9 cellular contexts compared by ENCODE assay signal in genomic region chr1:222618880-222619321, GRCh38. TPM values are rescaled to one million over a fixed set of nuclear protein-coding genes. Genes with fewer than 3 reads are reported as not detected.
DNase-seq lines count a peak whose midpoint lies in the region; ATAC-seq, FAIRE-seq and TF ChIP-seq lines count a peak whose summit lies in the region.
"Had no signal": no experiment of that assay in that cellular context is flagged by ENCODE, and none has a peak within 500 bp of the region (broad histone marks: within the 10 kb centered on the region; RNA-seq: fewer than 3 reads in every experiment).

No MANE protein-coding gene starts in this region.

- H3K4me3 ChIP-seq in astrocyte (ENCODE audit: insufficient read depth, low read depth, low read length) (peak overlapping the region; percentile 86), iPS DF 6.9 (ENCODE audit: low read length) (peak overlapping the region; percentile 99; the same call in 1 of the 2 replicates), retinal pigment epithelial cell (ENCODE audit: low read length) (peak overlapping the region; percentile 86)

- H3K36me3 ChIP-seq in astrocyte (ENCODE audit: insufficient read depth, low read length) (peaks cover 8% of the 10 kb centered on the region), iPS DF 6.9 (ENCODE audit: control insufficient read depth, insufficient read depth, low read length) (no peaks in the 10 kb centered on the region)

- no CpG with 5 or more reads among the region's 17 CpGs for WGBS in iPS DF 6.9 (ENCODE audit: insufficient coverage, insufficient read length)

- H2AFZ ChIP-seq in astrocyte (ENCODE audit: low read depth, low read length) = peak overlapping the region; percentile 73

- FAIRE-seq in astrocyte (lab: Jason Lieb, UNC) = no peak
- FAIRE-seq: GM18507 had no signal

- peaks cover 35% of the 10 kb centered on the region for H3K79me2 ChIP-seq in astrocyte (ENCODE audit: insufficient read depth, low read length)

- TF ChIP-seq CTCF in astrocyte (IDR thresholded peaks at IDR 0.05; ENCODE audit: insufficient read depth, low read depth, low read length) (no peak), retinal pigment epithelial cell (conservative IDR thresholded peaks at IDR 0.05; ENCODE audit: low read depth, low read length) (no peak)

- H3K27me3 ChIP-seq in astrocyte (ENCODE audit: insufficient read depth, low read length) = peaks cover 4% of the 10 kb centered on the region
- H3K27me3 ChIP-seq in iPS DF 6.9 (ENCODE audit: control insufficient read depth, insufficient read depth, low read length) = no peaks in the 10 kb centered on the region

- peaks cover 25% of the 10 kb centered on the region for H3K4me1 Mint-ChIP-seq in activated CD4-positive, alpha-beta T cell treated with anti-CD3 and anti-CD28 coated beads, Interleukin-2, amount 10 ng/mL, durations not matched to agents 7 days and 5 days
- H3K4me1 Mint-ChIP-seq in astrocyte (ENCODE audit: low read depth, unreplicated experiment) = peaks cover 3% of the 10 kb centered on the region

- POLR2A ChIA-PET in activated CD4-positive, alpha-beta T cell treated with anti-CD3 and anti-CD28 coated beads, Interleukin-2, amount 10 ng/mL, durations not matched to agents 7 days and 5 days (lab: Charles Lee) = no interaction called here

- H3K9me3 ChIP-seq in astrocyte (ENCODE audit: insufficient read depth, low read depth, low read length) = no peaks in the 10 kb centered on the region
- no peaks in the 10 kb centered on the region for H3K9me3 ChIP-seq in iPS DF 6.9 (ENCODE audit: control insufficient read depth, insufficient read depth, low read length)

- H3K4me2 ChIP-seq in astrocyte (ENCODE audit: low read length) = peak overlapping the region; percentile 99

- H3K27ac Mint-ChIP-seq in activated CD4-positive, alpha-beta T cell treated with anti-CD3 and anti-CD28 coated beads, Interleukin-2, amount 10 ng/mL, durations not matched to agents 7 days and 5 days = peak overlapping the region; percentile 84
- peak overlapping the region; percentile 50 for H3K27ac Mint-ChIP-seq in astrocyte (ENCODE audit: unreplicated experiment)

- peak overlapping the region; percentile 72 for H3K27ac ChIP-seq in astrocyte (ENCODE audit: low read depth, low read length)
- H3K27ac ChIP-seq in iPS DF 6.9 (ENCODE audit: low read length) = no peak overlapping the region

- DNase-seq in activated CD4-positive, alpha-beta T cell treated with anti-CD3 and anti-CD28 coated beads, Interleukin-2, amount 10 ng/mL, durations not matched to agents 7 days and 5 days = peak; percentile 16
- no peak for DNase-seq in activated CD4-positive, alpha-beta T cell treated with anti-CD3 and anti-CD28 coated beads, Interleukin-2, amount 50 U/mL, for 4 hours
- DNase-seq in NCI-H526 treated with DMSO at 0.1 percent for 48 hours (lab: John Stamatoyannopoulos, UW) (peak; percentile 0), astrocyte (ENCODE audit: low read depth) (peak; percentile 23), iPS DF 6.9 (ENCODE audit: low read depth, low spot score) (no peak), retinal pigment epithelial cell (ENCODE audit: low read depth) (no peak), NCI-H2171 treated with DMSO at 0.1 percent for 48 hours (lab: John Stamatoyannopoulos, UW) (no peak)

- no peaks in the 10 kb centered on the region for H3K9me3 Mint-ChIP-seq in activated CD4-positive, alpha-beta T cell treated with anti-CD3 and anti-CD28 coated beads, Interleukin-2, amount 10 ng/mL, durations not matched to agents 7 days and 5 days
- peaks cover 2% of the 10 kb centered on the region for H3K9me3 Mint-ChIP-seq in astrocyte (ENCODE audit: unreplicated experiment)

- H3K27me3 Mint-ChIP-seq in activated CD4-positive, alpha-beta T cell treated with anti-CD3 and anti-CD28 coated beads, Interleukin-2, amount 10 ng/mL, durations not matched to agents 7 days and 5 days = peaks cover 17% of the 10 kb centered on the region
- peaks cover 4% of the 10 kb centered on the region for H3K27me3 Mint-ChIP-seq in astrocyte (ENCODE audit: low read depth, unreplicated experiment)

- H4K20me1 ChIP-seq in astrocyte (ENCODE audit: insufficient read depth, low read length) = peaks cover 11% of the 10 kb centered on the region

- CTCF ChIA-PET in activated CD4-positive, alpha-beta T cell treated with anti-CD3 and anti-CD28 coated beads, Interleukin-2, amount 10 ng/mL, durations not matched to agents 7 days and 5 days (lab: Charles Lee) = interaction anchor here (0.6 to 1.7 kb wide), 6 partner anchors 10 to 154 kb away, joined by 3 to 5 read pairs (median 3); no protein-coding TSS in a partner anchor

- H3K9ac ChIP-seq in astrocyte (ENCODE audit: low read length) = peak overlapping the region; percentile 85

- peak overlapping the region; percentile 81 for H3K4me3 Mint-ChIP-seq in activated CD4-positive, alpha-beta T cell treated with anti-CD3 and anti-CD28 coated beads, Interleukin-2, amount 10 ng/mL, durations not matched to agents 7 days and 5 days
- peak overlapping the region; percentile 93 for H3K4me3 Mint-ChIP-seq in astrocyte (ENCODE audit: unreplicated experiment)

- H3K4me1 ChIP-seq in astrocyte (ENCODE audit: insufficient read depth, low read length) = peaks cover 8% of the 10 kb centered on the region
- H3K4me1 ChIP-seq in iPS DF 6.9 (ENCODE audit: control insufficient read depth, insufficient read depth, low read length) = no peaks in the 10 kb centered on the region

- H3K36me3 Mint-ChIP-seq in activated CD4-positive, alpha-beta T cell treated with anti-CD3 and anti-CD28 coated beads, Interleukin-2, amount 10 ng/mL, durations not matched to agents 7 days and 5 days (ENCODE audit: low read depth) = peaks cover 14% of the 10 kb centered on the region
- H3K36me3 Mint-ChIP-seq in astrocyte (ENCODE audit: low read depth, unreplicated experiment) = peaks cover 2% of the 10 kb centered on the region

- no peak for ATAC-seq in GM21447 (IDR thresholded peaks at IDR 0.05; ENCODE audit: unreplicated experiment)

RNA-seq across cellular contexts. Expression of gene MIA3, which starts 1.0 kb away (rescaled TPM):
- total RNA-seq in activated CD4-positive, alpha-beta T cell treated with anti-CD3 and anti-CD28 coated beads, Interleukin-2, amount 10 ng/mL, durations not matched to agents 7 days and 5 days = 10 to 100 TPM; 51.1 to 67.9 TPM
- total RNA-seq in astrocyte = 63.5 and 73.5 TPM in 2 replicates

RNA-seq across cellular contexts. Expression of gene TAF1A, which starts 29.2 kb away (rescaled TPM):
- 10 to 100 TPM in 1 of 2 experiments, 1 to 10 TPM in 1; 10.0 to 10.6 TPM for total RNA-seq in activated CD4-positive, alpha-beta T cell treated with anti-CD3 and anti-CD28 coated beads, Interleukin-2, amount 10 ng/mL, durations not matched to agents 7 days and 5 days
- total RNA-seq in astrocyte = 6.6 and 7.5 TPM in 2 replicates

Comparison
In these comparisons a context has a peak if more than half of its experiments do, and no peak if none do; other contexts are left out.
1. DNase-seq: peak in activated CD4-positive, alpha-beta T cell treated with anti-CD3 and anti-CD28 coated beads, Interleukin-2, amount 10 ng/mL, durations not matched to agents 7 days and 5 days (single experiment), NCI-H526 treated with DMSO at 0.1 percent for 48 hours (single experiment) and astrocyte (single experiment); none in activated CD4-positive, alpha-beta T cell treated with anti-CD3 and anti-CD28 coated beads, Interleukin-2, amount 50 U/mL, for 4 hours (0 of 2), iPS DF 6.9 (single experiment), retinal pigment epithelial cell (single experiment) and NCI-H2171 treated with DMSO at 0.1 percent for 48 hours (single experiment).
2. Peak in every context shown above with its lines, with median percentiles within 50 percentile points of each other: H3K4me3 ChIP-seq.